ENCODE assay signal across 28 cellular contexts in the genomic region with DNA sequence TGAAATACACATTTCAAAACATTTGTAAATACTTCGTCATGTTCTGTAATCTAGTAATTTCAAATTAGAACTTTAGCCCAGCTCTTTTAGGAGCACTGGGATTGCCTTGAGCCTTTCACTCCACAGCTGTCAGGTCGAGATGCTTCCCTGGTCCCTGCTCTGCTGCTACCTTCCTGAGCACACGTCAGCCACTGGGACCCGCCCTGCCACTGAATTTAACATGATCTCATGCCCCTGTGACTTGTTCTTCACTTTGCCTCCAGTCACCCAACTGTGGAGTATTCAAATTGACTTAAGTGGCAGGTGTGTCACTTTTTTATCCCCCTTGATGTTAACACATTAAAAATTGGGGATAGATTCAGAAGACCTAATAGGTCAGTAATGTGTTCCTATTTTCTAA. TPM values are rescaled to one million over a fixed set of nuclear protein-coding genes. Genes with fewer than 3 reads are reported as not detected.
DNase-seq lines count a peak whose midpoint lies in the region; ATAC-seq and TF ChIP-seq lines count a peak whose summit lies in the region.
"Had no signal": no experiment of that assay in that cellular context is flagged by ENCODE, and none has a peak within 500 bp of the region (broad histone marks: within the 10 kb centered on the region; RNA-seq: fewer than 3 reads in every experiment).

No MANE protein-coding gene starts in this region.

- no peaks in the 10 kb centered on the region for H3K27me3 Mint-ChIP-seq in natural killer cell treated with Interleukin-12 subunit alpha and Interleukin-12 subunit beta and Interleukin-15 and Interleukin-18, amount 100 ng/mL, for 72 hours
- H3K27me3 Mint-ChIP-seq in natural killer cell (ENCODE audit: low read depth in 2 of 2) (no peaks in the 10 kb centered on the region), neural crest cell (ENCODE audit: low read depth) (no peaks in the 10 kb centered on the region)
- H3K27me3 Mint-ChIP-seq: activated naive CD8-positive, alpha-beta T cell; central memory CD8-positive, alpha-beta T cell had no signal

- H3K9me3 ChIP-seq in esophagus muscularis mucosa, result no peaks in the 10 kb centered on the region
- H3K9me3 ChIP-seq: right lobe of liver had no signal

- WGBS in esophagus muscularis mucosa, result 56% methylated on average over 4 of the region's 4 CpGs

- peak overlapping the region; percentile 25 to 99 (median 50) for H3K27ac ChIP-seq in esophagus muscularis mucosa (replicated peaks in 1 of 4)
- H3K27ac ChIP-seq: A549, PC-9, right lobe of liver had no signal

- H3K4me1 Mint-ChIP-seq in natural killer cell treated with Interleukin-12 subunit alpha and Interleukin-12 subunit beta and Interleukin-15 and Interleukin-18, amount 100 ng/mL, for 72 hours (ENCODE audit: low read depth in 2 of 2), result peaks cover 28 to 29% of the 10 kb centered on the region in 2 donors
- H3K4me1 Mint-ChIP-seq in natural killer cell, result peaks cover 46 to 50% of the 10 kb centered on the region in 2 donors
- H3K4me1 Mint-ChIP-seq in neural crest cell, result peaks cover 34% of the 10 kb centered on the region
- H3K4me1 Mint-ChIP-seq: central memory CD8-positive, alpha-beta T cell had no signal

- no peak for TF ChIP-seq EP300 in esophagus muscularis mucosa (IDR thresholded peaks at IDR 0.05)

- no peak for DNase-seq in natural killer cell treated with Interleukin-12 subunit alpha and Interleukin-12 subunit beta and Interleukin-15 and Interleukin-18, amount 100 ng/mL, for 72 hours (ENCODE audit: low spot score)
- DNase-seq in natural killer cell (no peak), esophagus muscularis mucosa (ENCODE audit: extremely low spot score) (no peak), neural crest cell (ENCODE audit: low read depth, low spot score) (no peak), D341Med (ENCODE audit: low spot score) (no peak), NCI-H2196 (lab: John Stamatoyannopoulos, UW; ENCODE audit: unreplicated experiment) (no peak), NCI-H1048 (lab: John Stamatoyannopoulos, UW) (no peak)
- no peak for DNase-seq in activated CD4-positive, alpha-beta T cell treated with anti-CD3 and anti-CD28 coated beads, Interleukin-2, amount 50 U/mL, for 4 hours
- DNase-seq: activated CD4-positive, alpha-beta memory T cell treated with anti-CD3 and anti-CD28 coated beads for 36 hours; activated CD4-positive, CD25-positive, alpha-beta regulatory T cell; activated CD8-positive, alpha-beta memory T cell treated with anti-CD3 and anti-CD28 coated beads, Interleukin-2, amount 50 U/mL, for 48 hours; aorta; COR-L47; H7; head of caudate nucleus; left colon; naive thymus-derived CD8-positive, alpha-beta T cell; NCI-H1105 treated with DMSO at 0.1 percent for 48 hours; NCI-H2081; NCI-H446 treated with DMSO at 0.1 percent for 48 hours; PC-9; right lobe of liver; Right ventricle myocardium superior; stimulated activated CD4-positive, alpha-beta T cell treated with anti-CD3 and anti-CD28 coated beads, Interleukin-15, amount 100 ng/mL, for 24 hours had no signal

- no peaks in the 10 kb centered on the region for H3K9me3 Mint-ChIP-seq in natural killer cell treated with Interleukin-12 subunit alpha and Interleukin-12 subunit beta and Interleukin-15 and Interleukin-18, amount 100 ng/mL, for 72 hours
- H3K9me3 Mint-ChIP-seq in natural killer cell, result no peaks in the 10 kb centered on the region
- H3K9me3 Mint-ChIP-seq in neural crest cell, result no peaks in the 10 kb centered on the region
- H3K9me3 Mint-ChIP-seq: activated CD4-positive, alpha-beta memory T cell treated with anti-CD3 and anti-CD28 coated beads for 36 hours; activated T-helper 2 cell treated with anti-CD3 and anti-CD28 coated beads, Interferon-gamma antibody, Interleukin-2, Interleukin-4, amounts not matched to agents 10 μg/mL and 5 μg/mL and 100 μg/mL, durations not matched to agents 14 hours and 24 hours and 36 hours; central memory CD8-positive, alpha-beta T cell had no signal

- peak overlapping the region; percentile 13 for H3K4me3 Mint-ChIP-seq in natural killer cell treated with Interleukin-12 subunit alpha and Interleukin-12 subunit beta and Interleukin-15 and Interleukin-18, amount 100 ng/mL, for 72 hours
- H3K4me3 Mint-ChIP-seq in natural killer cell (no peak overlapping the region), neural crest cell (peak overlapping the region; percentile 91)
- H3K4me3 Mint-ChIP-seq: activated CD4-positive, alpha-beta memory T cell treated with anti-CD3 and anti-CD28 coated beads for 36 hours; activated naive CD8-positive, alpha-beta T cell; central memory CD8-positive, alpha-beta T cell; naive thymus-derived CD8-positive, alpha-beta T cell had no signal

- H3K27ac Mint-ChIP-seq in natural killer cell treated with Interleukin-12 subunit alpha and Interleukin-12 subunit beta and Interleukin-15 and Interleukin-18, amount 100 ng/mL, for 72 hours, result no peak overlapping the region
- H3K27ac Mint-ChIP-seq in natural killer cell, result no peak overlapping the region
- H3K27ac Mint-ChIP-seq in neural crest cell (ENCODE audit: unreplicated experiment), result no peak overlapping the region
- H3K27ac Mint-ChIP-seq: activated CD4-positive, alpha-beta memory T cell treated with anti-CD3 and anti-CD28 coated beads for 36 hours; activated naive CD8-positive, alpha-beta T cell; activated T-helper 2 cell treated with anti-CD3 and anti-CD28 coated beads, Interferon-gamma antibody, Interleukin-2, Interleukin-4, amounts not matched to agents 10 μg/mL and 5 μg/mL and 100 μg/mL, durations not matched to agents 14 hours and 24 hours and 36 hours had no signal

- peaks cover 4% of the 10 kb centered on the region for H3K36me3 Mint-ChIP-seq in natural killer cell treated with Interleukin-12 subunit alpha and Interleukin-12 subunit beta and Interleukin-15 and Interleukin-18, amount 100 ng/mL, for 72 hours
- H3K36me3 Mint-ChIP-seq in natural killer cell (no peaks in the 10 kb centered on the region), neural crest cell (ENCODE audit: low read depth) (no peaks in the 10 kb centered on the region)
- H3K36me3 Mint-ChIP-seq: activated naive CD8-positive, alpha-beta T cell had no signal

- TF ChIP-seq CTCF in natural killer cell (IDR thresholded peaks at IDR 0.05) (no peak), esophagus muscularis mucosa (IDR thresholded peaks at IDR 0.05) (no peak), neural crest cell (conservative IDR thresholded peaks at IDR 0.05) (no peak)

- peaks cover 0 to 30% (median 11%) of the 10 kb centered on the region in 4 donors for H3K36me3 ChIP-seq in esophagus muscularis mucosa

- intact Hi-C loops in natural killer cell (cut with micrococcal nuclease) (no loop called here), esophagus muscularis mucosa (cut with DNase I) (loop anchor here (5.0 kb wide), 2 partner anchors 49 to 64 kb away; no protein-coding TSS in a partner anchor)

- no peak for ATAC-seq in natural killer cell treated with Interleukin-12 subunit alpha and Interleukin-12 subunit beta and Interleukin-15 and Interleukin-18, amount 100 ng/mL, for 72 hours
- ATAC-seq in natural killer cell, result no peak
- ATAC-seq: A549; left colon; naive thymus-derived CD8-positive, alpha-beta T cell; right lobe of liver had no signal

- H3K27me3 ChIP-seq in esophagus muscularis mucosa, result no peaks in the 10 kb centered on the region
- H3K27me3 ChIP-seq: right lobe of liver had no signal

- peaks cover 35 to 84% (median 76%) of the 10 kb centered on the region in 4 donors for H3K4me1 ChIP-seq in esophagus muscularis mucosa
- H3K4me1 ChIP-seq: A549 had no signal

- no peak for TF ChIP-seq POLR2A in esophagus muscularis mucosa (IDR thresholded peaks at IDR 0.05; ENCODE audit: low read depth)

- no peak overlapping the region for H3K4me3 ChIP-seq in esophagus muscularis mucosa
- H3K4me3 ChIP-seq: A549, PC-9, right lobe of liver had no signal

RNA-seq across cellular contexts. Expression of a gene that starts 3.3 kb away (rescaled TPM):
- total RNA-seq in natural killer cell treated with Interleukin-12 subunit alpha and Interleukin-12 subunit beta and Interleukin-15 and Interleukin-18, amount 100 ng/mL, for 72 hours, result 1 to 10 TPM in 1 of 2 donors, under 1 TPM in 1; 0.64 to 1.4 TPM
- total RNA-seq in natural killer cell, result 1 to 10 TPM; 6.6 to 7.3 (median 7.0) TPM
- 100 to 1,000 TPM; 115 to 135 (median 128) TPM for total RNA-seq in esophagus muscularis mucosa
- total RNA-seq in neural crest cell, result 13.3 and 14.2 TPM in 2 replicates
